9 cellular contexts compared by ENCODE assay signal in genomic region chr16:77584205-77584859, GRCh38.
A peak's percentile ranks its signal among the peaks of the same experiment; 100 is the strongest.
DNase-seq lines count a peak whose midpoint lies in the region; ATAC-seq, FAIRE-seq and TF ChIP-seq lines count a peak whose summit lies in the region.
"Had no signal": no experiment of that assay in that cellular context is flagged by ENCODE, and none has a peak within 500 bp of the region (broad histone marks: within the 10 kb centered on the region; RNA-seq: fewer than 3 reads in every experiment).

No MANE protein-coding gene starts in this region.

- no peak overlapping the region for H2AK5ac ChIP-seq in H1 (ENCODE audit: low read depth, low read length)

- H3K79me2 ChIP-seq in HCT116 (ENCODE audit: insufficient read depth, low read length), result no peaks in the 10 kb centered on the region
- H3K79me2 ChIP-seq in H1 (ENCODE audit: control insufficient read depth in 1 of 2, insufficient read depth in 2 of 2, low read length in 2 of 2), result no peaks in the 10 kb centered on the region

- RAD21 ChIA-PET in HCT116 (lab: Charles Lee; ENCODE audit: low non-redundant PET in 1 of 2, low total read pairs in 2 of 2, uncharacterized antibody in 2 of 2, unreplicated experiment in 2 of 2), result interaction anchor here in 1 of 2 experiments (0.5 kb wide), 1 partner anchor 90 kb away, joined by 3 read pairs; no protein-coding TSS in a partner anchor

- no peak overlapping the region for H3K9ac ChIP-seq in HCT116 (ENCODE audit: low read length)
- no peak overlapping the region for H3K9ac ChIP-seq in H1 (replicated peaks in 1 of 4; ENCODE audit: extremely low read depth in 1 of 4, low read depth in 3 of 4, low read length in 3 of 4)

- TF ChIP-seq POLR2A in HCT116 (IDR thresholded peaks at IDR 0.05; ENCODE audit: borderline replicate concordance, extremely low read depth, insufficient read depth, insufficient read length) (no peak), H1 (IDR thresholded peaks at IDR 0.05; ENCODE audit: control extremely low read depth in 1 of 2, low read depth in 2 of 2, low read length in 2 of 2) (no peak), testis (IDR thresholded peaks at IDR 0.05) (no peak)

- H4K5ac ChIP-seq in H1 (ENCODE audit: insufficient read length, low read depth, low read length), result no peak overlapping the region

- no peak overlapping the region for H3K14ac ChIP-seq in H1 (ENCODE audit: insufficient read length)

- H3K56ac ChIP-seq in H1 (replicated peaks; ENCODE audit: insufficient read length, low read depth, low read length), result no peak overlapping the region

- no peak overlapping the region for H2BK20ac ChIP-seq in H1 (ENCODE audit: low read length)

- no peaks in the 10 kb centered on the region for H3K36me3 Mint-ChIP-seq in mesothelial cell of epicardium
- H3K36me3 Mint-ChIP-seq: activated naive CD4-positive, alpha-beta T cell treated with anti-CD3 and anti-CD28 coated beads, Interleukin-2, amount 50 U/mL, for 72 hours had no signal

- H3K9me3 Mint-ChIP-seq in mesothelial cell of epicardium, result no peaks in the 10 kb centered on the region
- H3K9me3 Mint-ChIP-seq: activated naive CD4-positive, alpha-beta T cell treated with anti-CD3 and anti-CD28 coated beads, Interleukin-2, amount 50 U/mL, for 72 hours had no signal

- H3K18ac ChIP-seq in H1 (ENCODE audit: extremely low read depth, low read length), result no peak overlapping the region

- no peak overlapping the region for H3K27ac Mint-ChIP-seq in mesothelial cell of epicardium
- H3K27ac Mint-ChIP-seq: activated naive CD4-positive, alpha-beta T cell treated with anti-CD3 and anti-CD28 coated beads, Interleukin-2, amount 50 U/mL, for 72 hours had no signal

- TF ChIP-seq CTCF in HCT116 (IDR thresholded peaks at IDR 0.05 in 2 of 3, conservative IDR thresholded peaks at IDR 0.05 in 1 of 3; ENCODE audit: borderline replicate concordance in 1 of 3, insufficient read depth in 1 of 3, low read depth in 2 of 3, low read length in 2 of 3), result peak; percentile 66 to 96 (median 81)
- peak; percentile 82 for TF ChIP-seq CTCF in WI38 (IDR thresholded peaks at IDR 0.05; ENCODE audit: low read depth, low read length)
- TF ChIP-seq CTCF in H1 (IDR thresholded peaks at IDR 0.05; ENCODE audit: control extremely low read depth in 1 of 3, insufficient read depth in 1 of 3, low read depth in 1 of 3, low read length in 3 of 3), result peak; percentile 2 to 87 (median 65)
- peak; percentile 95 for TF ChIP-seq CTCF in mesothelial cell of epicardium (IDR thresholded peaks at IDR 0.05; ENCODE audit: unreplicated experiment)
- peak; percentile 88 to 93 (median 89) for TF ChIP-seq CTCF in testis (IDR thresholded peaks at IDR 0.05)

- no peak overlapping the region for H4K91ac ChIP-seq in H1 (replicated peaks; ENCODE audit: insufficient read length, low read length)

- H2BK15ac ChIP-seq in H1 (ENCODE audit: low read length), result no peak overlapping the region

- H3K36me3 ChIP-seq in HCT116 (ENCODE audit: control insufficient read depth in 1 of 2, insufficient read depth in 2 of 2, low read length in 2 of 2) (no peaks in the 10 kb centered on the region), H1 (ENCODE audit: control insufficient read depth in 2 of 4, insufficient read depth in 4 of 4, low read length in 3 of 4) (no peaks in the 10 kb centered on the region), testis (ENCODE audit: low read depth, missing control alignments) (no peaks in the 10 kb centered on the region)

- BruUV-seq in HCT116 (replicated peaks; lab: Mats Ljungman, UMichigan), result no TSS peak

- ATAC-seq in HCT116 (peak; percentile 80), GM21786 (IDR thresholded peaks at IDR 0.05; ENCODE audit: unreplicated experiment) (no peak)

- no peak for TF ChIP-seq EP300 in H1 (IDR thresholded peaks at IDR 0.05; ENCODE audit: borderline replicate concordance in 1 of 2, low read depth in 2 of 2, low read length in 2 of 2)

- peaks cover 22% of the 10 kb centered on the region for H3K4me1 Mint-ChIP-seq in mesothelial cell of epicardium

- H3K27me3 Mint-ChIP-seq in mesothelial cell of epicardium (ENCODE audit: low read depth), result peaks cover 2% of the 10 kb centered on the region

- H3K4me3 Mint-ChIP-seq in mesothelial cell of epicardium, result no peak overlapping the region

- DNase-seq in EL (peak; percentile 49), HCT116 (ENCODE audit: low read depth, low spot score) (peak; percentile 46), NCI-H2196 (lab: John Stamatoyannopoulos, UW; ENCODE audit: unreplicated experiment) (peak; percentile 30), H1 (ENCODE audit: low read depth in 1 of 2, low spot score in 2 of 2) (peak in 1 of 2 experiments; percentile 59), mesothelial cell of epicardium (ENCODE audit: low spot score in 2 of 2, unreplicated experiment in 2 of 2) (peak in 1 of 2 experiments; percentile 59), testis (peak; percentile 72)

- no peak overlapping the region for H3K23ac ChIP-seq in H1 (ENCODE audit: insufficient read length)

- TF ChIP-seq RAD21 in HCT116 (IDR thresholded peaks at IDR 0.05; ENCODE audit: low read depth) (peak; percentile 88), H1 (IDR thresholded peaks at IDR 0.05 in 1 of 2, conservative IDR thresholded peaks at IDR 0.05 in 1 of 2; ENCODE audit: low read depth in 2 of 2, low read length in 2 of 2) (peak; percentile 96 to 97)

- POLR2A ChIA-PET in HCT116 (lab: Charles Lee) (no interaction called here), H1 (lab: Charles Lee; ENCODE audit: partially characterized antibody) (interaction anchor here (1.0 kb wide), 1 partner anchor 145 kb away, joined by 3 read pairs; no protein-coding TSS in a partner anchor)

- H4K20me1 ChIP-seq in HCT116 (ENCODE audit: insufficient read depth), result no peaks in the 10 kb centered on the region
- H4K20me1 ChIP-seq in H1 (replicated peaks in 1 of 2; ENCODE audit: control insufficient read depth in 1 of 2, insufficient read depth in 2 of 2, low read length in 2 of 2), result no peaks in the 10 kb centered on the region

- intact Hi-C loops in HCT116 (cut with micrococcal nuclease) (loop anchor here (1.0 to 5.0 kb wide), 3 partner anchors 147 to 348 kb away; partner anchors contain the start of gene ADAMTS18), testis (cut with DNase I; ENCODE audit: low total_unique reads) (no loop called here)

- no peak overlapping the region for H2BK120ac ChIP-seq in H1 (replicated peaks; ENCODE audit: low read depth, low read length)

- no peaks in the 10 kb centered on the region for H3K9me2 ChIP-seq in HCT116 (ENCODE audit: insufficient read depth)

- H3K23me2 ChIP-seq in H1 (ENCODE audit: low read depth, low read length), result no peaks in the 10 kb centered on the region

- no peak overlapping the region for H4K8ac ChIP-seq in H1 (ENCODE audit: extremely low read depth, insufficient read depth, low read length)

- CTCF ChIA-PET in HCT116 (lab: Charles Lee), result interaction anchor here (0.9 to 6.2 kb wide), 7 partner anchors 14 to 348 kb away, joined by 3 to 77 read pairs (median 6); no protein-coding TSS in a partner anchor
- CTCF ChIA-PET in H1 (lab: Charles Lee; ENCODE audit: partially characterized antibody), result interaction anchor here (0.6 to 11.1 kb wide), 76 partner anchors 7 to 570 kb away, joined by 3 to 234 read pairs (median 5); partner anchors contain the start of gene ADAMTS18

- FAIRE-seq in H1 (lab: Jason Lieb, UNC), result no peak

- H2BK12ac ChIP-seq in H1 (ENCODE audit: low read depth, low read length), result no peak overlapping the region

- no peaks in the 10 kb centered on the region for H3K9me3 ChIP-seq in HCT116 (ENCODE audit: control insufficient read depth in 1 of 2, insufficient read depth in 1 of 2, low read depth in 1 of 2, low read length in 2 of 2)
- no peaks in the 10 kb centered on the region for H3K9me3 ChIP-seq in H1 (ENCODE audit: insufficient read depth in 2 of 2, low read depth in 1 of 2, low read length in 1 of 2)
- H3K9me3 ChIP-seq in testis, result no peaks in the 10 kb centered on the region

- H2AFZ ChIP-seq in HCT116 (ENCODE audit: low read depth, low read length, poor library complexity, severe bottlenecking), result peak overlapping the region; percentile 69
- H2AFZ ChIP-seq in H1 (ENCODE audit: low read length), result no peak overlapping the region

- H3K27ac ChIP-seq in HCT116 (ENCODE audit: low read depth, low read length) (no peak overlapping the region), H1 (ENCODE audit: low read depth, low read length) (no peak overlapping the region), testis (no peak overlapping the region)

- H3K27me3 ChIP-seq in HCT116 (ENCODE audit: insufficient read depth, low read length) (peaks cover 26% of the 10 kb centered on the region), H1 (replicated peaks in 1 of 4; ENCODE audit: control insufficient read depth in 3 of 4, extremely low read depth in 1 of 4, insufficient read depth in 3 of 4, low read length in 3 of 4) (peaks cover 0 to 2% (median 0%) of the 10 kb centered on the region in 4 experiments; a peak in 1 of 7 replicates), testis (no peaks in the 10 kb centered on the region)

- H3K4ac ChIP-seq in H1 (replicated peaks; ENCODE audit: insufficient read length, low read depth, low read length), result no peak overlapping the region

- peaks cover 9 to 18% of the 10 kb centered on the region in 2 experiments for H3K4me1 ChIP-seq in HCT116 (ENCODE audit: control insufficient read depth in 1 of 2, insufficient read depth in 2 of 2, low read length in 2 of 2)
- peaks cover 0 to 4% (median 0%) of the 10 kb centered on the region in 4 experiments; a peak in 1 of 7 replicates for H3K4me1 ChIP-seq in H1 (replicated peaks in 1 of 4; ENCODE audit: control insufficient read depth in 3 of 4, insufficient read depth in 4 of 4, low read length in 3 of 4)
- H3K4me1 ChIP-seq in testis, result no peaks in the 10 kb centered on the region

- no peak overlapping the region for H2BK5ac ChIP-seq in H1 (ENCODE audit: low read depth, low read length)

- WGBS in H1 (ENCODE audit: extremely low coverage in 1 of 2, insufficient coverage in 1 of 2, insufficient read length in 1 of 2, insufficient replicate concordance in 2 of 2, low coverage in 1 of 2, low lambda C conversion rate in 2 of 2, missing lambda C conversion rate in 1 of 2), 2 experiments, result 47% methylated on average over 7 of the region's 7 CpGs; no CpG with 5 or more reads in 1 of the 2 experiments
- WGBS in testis, 2 donors, result 37 to 44% methylated on average over 7 of the region's 7 CpGs

- no peaks in the 10 kb centered on the region for H3K79me1 ChIP-seq in H1 (ENCODE audit: low read depth, low read length)

- H3K4me2 ChIP-seq in HCT116 (ENCODE audit: low read length), result no peak overlapping the region
- H3K4me2 ChIP-seq in H1 (ENCODE audit: insufficient read depth in 1 of 2, low read depth in 2 of 2, low read length in 2 of 2), result no peak overlapping the region

- H3K4me3 ChIP-seq in HCT116 (replicated peaks in 1 of 2; ENCODE audit: low read depth in 1 of 2, low read length in 2 of 2), result no peak overlapping the region
- no peak overlapping the region for H3K4me3 ChIP-seq in WI38 (ENCODE audit: low read depth, low read length)
- no peak overlapping the region for H3K4me3 ChIP-seq in H1 (ENCODE audit: extremely low read depth in 1 of 4, insufficient read depth in 2 of 4, low read depth in 3 of 4, low read length in 4 of 4)
- no peak overlapping the region for H3K4me3 ChIP-seq in testis

TF ChIP-seq in HCT116, 20 proteins besides CTCF, POLR2A, EP300 and RAD21 (continues in another document):
- TF ChIP-seq CBX3 (IDR thresholded peaks at IDR 0.05; ENCODE audit: low read depth), result no peak

TF ChIP-seq in H1, 55 proteins besides CTCF, POLR2A, EP300 and RAD21 (continues in another document):
- TF ChIP-seq CEBPB (IDR thresholded peaks at IDR 0.05; ENCODE audit: low read depth, low read length) (peak; percentile 100), TBP (IDR thresholded peaks at IDR 0.05; ENCODE audit: low read depth, low read length) (no peak)
